1 cellular context compared by ENCODE assay signal in the genomic region with DNA sequence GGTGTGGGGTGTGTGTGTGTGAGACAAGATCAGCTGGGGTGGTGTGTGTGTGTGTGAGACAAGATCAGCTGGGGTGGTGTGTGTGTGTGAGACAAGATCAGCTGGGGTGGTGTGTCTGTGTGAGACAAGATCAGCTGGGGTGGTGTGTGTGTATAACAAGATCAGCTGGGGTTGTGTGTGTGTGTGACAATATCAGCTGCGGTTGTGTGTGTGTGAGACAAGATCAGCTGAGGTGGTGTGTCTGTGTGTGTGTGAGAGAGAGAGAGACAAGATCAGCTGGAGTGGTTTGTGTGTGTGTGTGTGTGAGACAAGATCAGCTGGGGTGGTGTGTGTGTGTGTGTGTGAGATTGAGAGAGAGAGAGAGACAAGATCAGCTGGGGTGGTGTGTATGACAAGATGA.
TF ChIP-seq lines count a peak whose summit lies in the region.

No MANE protein-coding gene starts in this region.

TF ChIP-seq in HepG2, 621 proteins besides CTCF, POLR2A, EP300 and RAD21:
- TF ChIP-seq, protein P1, sequence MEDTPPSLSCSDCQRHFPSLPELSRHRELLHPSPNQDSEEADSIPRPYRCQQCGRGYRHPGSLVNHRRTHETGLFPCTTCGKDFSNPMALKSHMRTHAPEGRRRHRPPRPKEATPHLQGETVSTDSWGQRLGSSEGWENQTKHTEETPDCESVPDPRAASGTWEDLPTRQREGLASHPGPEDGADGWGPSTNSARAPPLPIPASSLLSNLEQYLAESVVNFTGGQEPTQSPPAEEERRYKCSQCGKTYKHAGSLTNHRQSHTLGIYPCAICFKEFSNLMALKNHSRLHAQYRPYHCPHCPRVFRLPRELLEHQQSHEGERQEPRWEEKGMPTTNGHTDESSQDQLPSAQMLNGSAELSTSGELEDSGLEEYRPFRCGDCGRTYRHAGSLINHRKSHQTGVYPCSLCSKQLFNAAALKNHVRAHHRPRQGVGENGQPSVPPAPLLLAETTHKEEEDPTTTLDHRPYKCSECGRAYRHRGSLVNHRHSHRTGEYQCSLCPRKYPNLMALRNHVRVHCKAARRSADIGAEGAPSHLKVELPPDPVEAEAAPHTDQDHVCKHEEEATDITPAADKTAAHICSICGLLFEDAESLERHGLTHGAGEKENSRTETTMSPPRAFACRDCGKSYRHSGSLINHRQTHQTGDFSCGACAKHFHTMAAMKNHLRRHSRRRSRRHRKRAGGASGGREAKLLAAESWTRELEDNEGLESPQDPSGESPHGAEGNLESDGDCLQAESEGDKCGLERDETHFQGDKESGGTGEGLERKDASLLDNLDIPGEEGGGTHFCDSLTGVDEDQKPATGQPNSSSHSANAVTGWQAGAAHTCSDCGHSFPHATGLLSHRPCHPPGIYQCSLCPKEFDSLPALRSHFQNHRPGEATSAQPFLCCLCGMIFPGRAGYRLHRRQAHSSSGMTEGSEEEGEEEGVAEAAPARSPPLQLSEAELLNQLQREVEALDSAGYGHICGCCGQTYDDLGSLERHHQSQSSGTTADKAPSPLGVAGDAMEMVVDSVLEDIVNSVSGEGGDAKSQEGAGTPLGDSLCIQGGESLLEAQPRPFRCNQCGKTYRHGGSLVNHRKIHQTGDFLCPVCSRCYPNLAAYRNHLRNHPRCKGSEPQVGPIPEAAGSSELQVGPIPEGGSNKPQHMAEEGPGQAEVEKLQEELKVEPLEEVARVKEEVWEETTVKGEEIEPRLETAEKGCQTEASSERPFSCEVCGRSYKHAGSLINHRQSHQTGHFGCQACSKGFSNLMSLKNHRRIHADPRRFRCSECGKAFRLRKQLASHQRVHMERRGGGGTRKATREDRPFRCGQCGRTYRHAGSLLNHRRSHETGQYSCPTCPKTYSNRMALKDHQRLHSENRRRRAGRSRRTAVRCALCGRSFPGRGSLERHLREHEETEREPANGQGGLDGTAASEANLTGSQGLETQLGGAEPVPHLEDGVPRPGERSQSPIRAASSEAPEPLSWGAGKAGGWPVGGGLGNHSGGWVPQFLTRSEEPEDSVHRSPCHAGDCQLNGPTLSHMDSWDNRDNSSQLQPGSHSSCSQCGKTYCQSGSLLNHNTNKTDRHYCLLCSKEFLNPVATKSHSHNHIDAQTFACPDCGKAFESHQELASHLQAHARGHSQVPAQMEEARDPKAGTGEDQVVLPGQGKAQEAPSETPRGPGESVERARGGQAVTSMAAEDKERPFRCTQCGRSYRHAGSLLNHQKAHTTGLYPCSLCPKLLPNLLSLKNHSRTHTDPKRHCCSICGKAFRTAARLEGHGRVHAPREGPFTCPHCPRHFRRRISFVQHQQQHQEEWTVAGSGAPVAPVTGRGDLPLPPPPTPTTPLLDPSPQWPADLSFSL (CRISPR knock-in tag; IDR thresholded peaks at IDR 0.05), result peak; percentile 88
